In genomic region chr4:176467011-176467410, GRCh38 we compare ENCODE assay signal across 16 cellular contexts.
"Had no signal": no experiment of that assay in that cellular context is flagged by ENCODE, and none has a peak within 500 bp of the region (broad histone marks: within the 10 kb centered on the region; RNA-seq: fewer than 3 reads in every experiment).

No MANE protein-coding gene starts in this region.

- H3K27me3 Mint-ChIP-seq: naive thymus-derived CD4-positive, alpha-beta T cell had no signal

- H3K4me3 ChIP-seq: body of pancreas, colonic mucosa, left lung, sigmoid colon, stomach had no signal

- DNase-seq: activated naive CD4-positive, alpha-beta T cell; body of pancreas; caudate nucleus; colonic mucosa; hypothalamus; kidney; left lung; mammary epithelial cell; naive thymus-derived CD4-positive, alpha-beta T cell; sigmoid colon; stimulated activated CD4-positive, alpha-beta T cell treated with anti-CD3 and anti-CD28 coated beads, Interleukin-12 subunit alpha, Interleukin-12 subunit beta, amount 100 ng/mL, for 4 hours; stimulated activated CD4-positive, alpha-beta T cell treated with anti-CD3 and anti-CD28 coated beads, Interleukin-2, amount 100 ng/mL, for 24 hours; stomach had no signal

- H3K27ac Mint-ChIP-seq: activated T-helper 1 cell treated with anti-CD3 and anti-CD28 coated beads, Interleukin-12 subunit alpha, Interleukin-12 subunit beta, Interleukin-2, Interleukin-4 antibody, amounts not matched to agents 30 ng/mL and 10 ng/mL and 1 ng/mL, durations not matched to agents 14 hours and 24 hours and 36 hours; naive thymus-derived CD4-positive, alpha-beta T cell had no signal

- ATAC-seq: activated CD4-positive, CD25-positive, alpha-beta regulatory T cell treated with anti-CD3 and anti-CD28 coated beads, Interleukin-2, amount 50 U/mL, for 24 hours; body of pancreas; esophagus mucosa; left lung; naive thymus-derived CD4-positive, alpha-beta T cell had no signal

- H3K36me3 Mint-ChIP-seq: naive thymus-derived CD4-positive, alpha-beta T cell had no signal

- H3K4me3 Mint-ChIP-seq: activated T-helper 1 cell treated with anti-CD3 and anti-CD28 coated beads, Interleukin-12 subunit alpha, Interleukin-12 subunit beta, Interleukin-2, Interleukin-4 antibody, amounts not matched to agents 30 ng/mL and 10 ng/mL and 1 ng/mL, durations not matched to agents 14 hours and 24 hours and 36 hours; naive thymus-derived CD4-positive, alpha-beta T cell had no signal

- H3K4me1 Mint-ChIP-seq: naive thymus-derived CD4-positive, alpha-beta T cell had no signal
